ENCODE assay signal across 18 cellular contexts in the genomic region with DNA sequence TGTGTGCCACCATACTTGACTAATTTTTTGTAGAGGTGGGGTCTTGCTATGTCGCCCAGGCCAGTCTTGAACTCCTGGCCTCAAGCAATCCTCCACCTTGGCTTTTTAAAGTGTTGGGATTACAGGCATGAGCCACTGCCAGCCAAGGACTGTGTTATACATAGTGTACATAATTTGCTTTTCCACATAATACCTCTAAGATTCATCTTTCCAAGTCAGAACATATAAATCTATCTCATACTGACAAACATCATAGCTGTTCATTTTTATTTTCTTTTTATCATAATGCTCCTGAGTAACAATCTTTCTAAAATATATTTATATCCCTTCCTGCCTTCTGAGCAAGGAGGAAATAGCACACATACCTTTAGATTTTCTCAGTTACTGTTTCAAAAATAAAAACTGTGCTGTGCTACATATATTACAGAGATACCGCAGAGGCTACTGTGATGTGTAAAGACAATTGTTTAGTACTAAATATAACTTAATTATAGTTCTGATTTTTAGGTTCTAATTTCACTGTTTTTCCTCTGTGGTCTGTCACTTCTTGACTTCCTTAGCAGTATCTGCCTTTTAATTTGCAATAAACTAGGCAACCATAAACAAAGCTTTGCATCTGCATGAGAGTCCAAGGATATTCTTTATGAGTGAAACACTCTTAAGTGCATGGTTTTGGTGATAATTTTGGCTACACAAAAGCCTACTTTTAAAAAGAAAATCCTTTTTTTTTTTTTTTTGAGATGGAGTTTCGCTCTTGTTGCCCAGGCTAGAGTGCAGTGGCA. TPM values are rescaled to one million over a fixed set of nuclear protein-coding genes. Genes with fewer than 3 reads are reported as not detected.
DNase-seq lines count a peak whose midpoint lies in the region; ATAC-seq and TF ChIP-seq lines count a peak whose summit lies in the region.
"Had no signal": no experiment of that assay in that cellular context is flagged by ENCODE, and none has a peak within 500 bp of the region (broad histone marks: within the 10 kb centered on the region; RNA-seq: fewer than 3 reads in every experiment).

No MANE protein-coding gene starts in this region.

- peak overlapping the region; percentile 25 for H3K4me3 Mint-ChIP-seq in natural killer cell
- H3K4me3 Mint-ChIP-seq: activated naive CD8-positive, alpha-beta T cell treated with anti-CD3 and anti-CD28 coated beads, Interleukin-2, amount 50 U/mL, for 24 hours; activated T-helper 1 cell treated with anti-CD3 and anti-CD28 coated beads, Interleukin-12 subunit alpha, Interleukin-12 subunit beta, Interleukin-2, Interleukin-4 antibody, amounts not matched to agents 30 ng/mL and 10 ng/mL and 1 ng/mL, durations not matched to agents 14 hours and 24 hours and 36 hours; stimulated activated naive CD8-positive, alpha-beta T cell treated with anti-CD3 and anti-CD28 coated beads, Interleukin-15, amount 100 ng/mL, for 72 hours had no signal

- H4K20me1 ChIP-seq in MM.1S (ENCODE audit: insufficient read depth, low read length) = no peaks in the 10 kb centered on the region

- no peaks in the 10 kb centered on the region for H3K36me3 Mint-ChIP-seq in natural killer cell

- peaks cover 56% of the 10 kb centered on the region for H3K4me1 ChIP-seq in MM.1S (ENCODE audit: low read length)
- H3K4me1 ChIP-seq in Peyer's patch = no peaks in the 10 kb centered on the region
- H3K4me1 ChIP-seq: colonic mucosa had no signal

- peak overlapping the region; percentile 94 for H3K4me2 ChIP-seq in MM.1S (ENCODE audit: low read depth, low read length)

- peak overlapping the region; percentile 72 for H3K9ac ChIP-seq in MM.1S (ENCODE audit: low read length)

- H3K4me3 ChIP-seq in MM.1S (ENCODE audit: low read length) (peak overlapping the region; percentile 42; the same call in 1 of the 2 replicates), Peyer's patch (no peak overlapping the region)
- H3K4me3 ChIP-seq: colonic mucosa had no signal

- TF ChIP-seq CTCF in MM.1S (IDR thresholded peaks at IDR 0.05; ENCODE audit: low read length) (no peak), natural killer cell (IDR thresholded peaks at IDR 0.05) (no peak), Peyer's patch (IDR thresholded peaks at IDR 0.05) (no peak)

- H3K9me3 Mint-ChIP-seq in natural killer cell = no peaks in the 10 kb centered on the region
- H3K9me3 Mint-ChIP-seq: activated naive CD8-positive, alpha-beta T cell treated with anti-CD3 and anti-CD28 coated beads, Interleukin-2, amount 50 U/mL, for 24 hours; activated T-helper 1 cell treated with anti-CD3 and anti-CD28 coated beads, Interleukin-12 subunit alpha, Interleukin-12 subunit beta, Interleukin-2, Interleukin-4 antibody, amounts not matched to agents 30 ng/mL and 10 ng/mL and 1 ng/mL, durations not matched to agents 14 hours and 24 hours and 36 hours; stimulated activated naive CD8-positive, alpha-beta T cell treated with anti-CD3 and anti-CD28 coated beads, Interleukin-15, amount 100 ng/mL, for 72 hours had no signal

- peak in 2 of 3 donors; percentile 32 to 62 for ATAC-seq in natural killer cell
- ATAC-seq: activated naive CD8-positive, alpha-beta T cell treated with anti-CD3 and anti-CD28 coated beads, Interleukin-2, amount 50 U/mL, for 24 hours; esophagus mucosa; stimulated activated naive CD8-positive, alpha-beta T cell treated with anti-CD3 and anti-CD28 coated beads, Interleukin-15, amount 100 ng/mL, for 72 hours had no signal

- H3K4me1 Mint-ChIP-seq in natural killer cell = peaks cover 22 to 26% of the 10 kb centered on the region in 2 donors

- peak overlapping the region; percentile 98 for H3K27ac ChIP-seq in MM.1S (ENCODE audit: low read length)
- H3K27ac ChIP-seq in Peyer's patch = no peak overlapping the region
- H3K27ac ChIP-seq: colonic mucosa had no signal

- H3K9me3 ChIP-seq in MM.1S (replicated peaks; ENCODE audit: insufficient read depth, low read length) = no peaks in the 10 kb centered on the region
- no peaks in the 10 kb centered on the region for H3K9me3 ChIP-seq in Peyer's patch
- H3K9me3 ChIP-seq: colonic mucosa had no signal

- DNase-seq in AG20443 (ENCODE audit: low spot score) (peak; percentile 13), MM.1S (peak; percentile 83), dermis blood vessel endothelial cell (peak; percentile 62), natural killer cell (no peak), retina (no peak), Peyer's patch (no peak), midbrain (lab: John Stamatoyannopoulos, UW) (no peak), pons (ENCODE audit: low spot score) (no peak)
- DNase-seq: activated CD4-positive, alpha-beta T cell treated with anti-CD3 and anti-CD28 coated beads, Interleukin-2, amount 50 U/mL, for 4 hours; activated naive CD8-positive, alpha-beta T cell treated with anti-CD3 and anti-CD28 coated beads, Interleukin-2, amount 50 U/mL, for 24 hours; colonic mucosa; hippocampal formation; NCI-H1930; NCI-H510A treated with DMSO at 0.1 percent for 48 hours; OCI-M1; stimulated activated naive CD8-positive, alpha-beta T cell treated with anti-CD3 and anti-CD28 coated beads, Interleukin-15, amount 100 ng/mL, for 72 hours had no signal

- H3F3A ChIP-seq in MM.1S (ENCODE audit: insufficient read depth, low read length) = peaks cover 50% of the 10 kb centered on the region

- H3K27ac Mint-ChIP-seq in natural killer cell = peak overlapping the region; percentile 78 to 87
- H3K27ac Mint-ChIP-seq: activated naive CD8-positive, alpha-beta T cell treated with anti-CD3 and anti-CD28 coated beads, Interleukin-2, amount 50 U/mL, for 24 hours; activated T-helper 1 cell treated with anti-CD3 and anti-CD28 coated beads, Interleukin-12 subunit alpha, Interleukin-12 subunit beta, Interleukin-2, Interleukin-4 antibody, amounts not matched to agents 30 ng/mL and 10 ng/mL and 1 ng/mL, durations not matched to agents 14 hours and 24 hours and 36 hours had no signal

- no peak for TF ChIP-seq POLR2A in Peyer's patch (IDR thresholded peaks at IDR 0.05)

- H3K27me3 ChIP-seq in MM.1S (replicated peaks; ENCODE audit: insufficient read depth, low read length) = no peaks in the 10 kb centered on the region
- H3K27me3 ChIP-seq in Peyer's patch = no peaks in the 10 kb centered on the region
- H3K27me3 ChIP-seq: colonic mucosa had no signal

- H3K27me3 Mint-ChIP-seq in natural killer cell (ENCODE audit: low read depth in 2 of 2) = no peaks in the 10 kb centered on the region
- H3K27me3 Mint-ChIP-seq: activated naive CD8-positive, alpha-beta T cell treated with anti-CD3 and anti-CD28 coated beads, Interleukin-2, amount 50 U/mL, for 24 hours; stimulated activated naive CD8-positive, alpha-beta T cell treated with anti-CD3 and anti-CD28 coated beads, Interleukin-15, amount 100 ng/mL, for 72 hours had no signal

- no peaks in the 10 kb centered on the region for H3K9me2 ChIP-seq in MM.1S (replicated peaks; ENCODE audit: insufficient read depth, low read length)

- peaks cover 52% of the 10 kb centered on the region for H3K79me2 ChIP-seq in MM.1S (ENCODE audit: low read length)

- intact Hi-C loops in natural killer cell (cut with micrococcal nuclease) = no loop called here

- H3K36me3 ChIP-seq in MM.1S (replicated peaks; ENCODE audit: insufficient read depth, low read length) (no peaks in the 10 kb centered on the region), Peyer's patch (peaks cover 0 to 7% (median 0%) of the 10 kb centered on the region in 3 donors)
- H3K36me3 ChIP-seq: colonic mucosa had no signal

- H2AFZ ChIP-seq in MM.1S (ENCODE audit: low read length) = no peak overlapping the region

RNA-seq across cellular contexts. Expression of a gene that starts 59.3 kb away (rescaled TPM):
- total RNA-seq in dermis blood vessel endothelial cell (14.0 and 18.8 TPM in 2 replicates), natural killer cell (10 to 100 TPM; 17.7 to 25.2 (median 19.1) TPM), Peyer's patch (10 to 100 TPM; 17.1 to 32.2 (median 23.4) TPM)

Comparison
In these comparisons a context has a peak if more than half of its experiments do, and no peak if none do; other contexts are left out.
1. DNase-seq: peak in AG20443 (single experiment), MM.1S (single experiment) and dermis blood vessel endothelial cell (single experiment); none in natural killer cell (single experiment), retina (single experiment), Peyer's patch (0 of 3), midbrain (single experiment) and pons (single experiment).